8 cellular contexts compared by ENCODE assay signal in the genomic region with DNA sequence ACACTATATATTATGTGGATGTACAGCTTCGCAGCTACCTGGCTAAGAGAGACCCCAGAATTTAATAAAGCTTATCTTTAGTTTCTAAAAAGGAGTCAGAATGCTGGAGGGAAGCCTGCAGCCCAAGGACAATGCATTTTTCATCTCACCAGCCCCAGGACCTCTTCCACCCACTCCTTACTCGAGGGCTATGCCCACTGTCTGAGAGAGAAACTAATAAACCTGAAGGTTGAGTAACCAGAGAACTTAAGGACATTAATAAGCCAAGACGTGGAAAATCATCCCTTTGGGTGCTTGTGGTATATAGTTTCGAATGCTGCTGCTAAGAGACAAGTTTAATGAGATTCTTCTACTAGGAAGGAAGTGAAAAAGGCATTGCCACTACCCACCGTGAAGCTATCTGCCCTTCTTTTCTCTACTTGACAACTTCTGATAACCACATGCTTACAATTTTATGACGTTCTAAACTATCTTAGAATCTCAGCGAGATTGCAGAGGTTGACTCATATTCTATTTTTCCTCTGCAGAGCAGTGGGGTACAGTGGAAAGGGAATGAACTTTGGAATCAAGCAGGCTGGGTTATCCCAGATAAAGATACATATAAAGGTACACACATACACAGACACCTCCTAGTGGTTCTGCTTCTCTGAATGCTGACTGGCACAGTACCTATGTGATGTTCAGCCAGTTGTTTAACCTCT.
DNase-seq lines count a peak whose midpoint lies in the region; ATAC-seq lines count a peak whose summit lies in the region.

No MANE protein-coding gene starts in this region.

- peak overlapping the region in 2 of 10 experiments; percentile 1 to 18; a peak in 2 of 20 replicates for H3K4me3 ChIP-seq in BLaER1 treated with 17β-estradiol and CSF1 and Interleukin-3, amounts not matched to agents 10 nM and 100 nM
- H3K4me3 ChIP-seq in duodenal mucosa (ENCODE audit: low read depth in 1 of 2, low read length in 2 of 2) = peak overlapping the region; percentile 11 to 49

- H3K36me3 ChIP-seq in BLaER1 treated with 17β-estradiol and CSF1 and Interleukin-3, amounts not matched to agents 10 nM and 100 nM = peaks cover 0 to 33% (median 4%) of the 10 kb centered on the region in 11 experiments; a peak in 5 of 22 replicates
- no peaks in the 10 kb centered on the region for H3K36me3 ChIP-seq in duodenal mucosa (ENCODE audit: control insufficient read depth in 1 of 2, insufficient read depth in 2 of 2, low read length in 2 of 2)

- DNase-seq in KBM-7 (peak; percentile 58), activated gamma-delta T cell (lab: John Stamatoyannopoulos, UW) (no peak)
- no peak for DNase-seq in stimulated activated CD4-positive, alpha-beta T cell treated with anti-CD3 and anti-CD28 coated beads, Interleukin-12 subunit alpha, Interleukin-12 subunit beta, amount 100 ng/mL, for 4 hours
- DNase-seq in stimulated activated CD4-positive, alpha-beta T cell treated with anti-CD3 and anti-CD28 coated beads, Interleukin-4, amount 100 ng/mL, for 24 hours = no peak

- H3K27me3 ChIP-seq in BLaER1 treated with 17β-estradiol and CSF1 and Interleukin-3, amounts not matched to agents 10 nM and 100 nM = no peaks in the 10 kb centered on the region
- H3K27me3 ChIP-seq in duodenal mucosa (ENCODE audit: control insufficient read depth in 1 of 2, insufficient read depth in 2 of 2, low read length in 2 of 2) = no peaks in the 10 kb centered on the region

- H3K4me1 ChIP-seq in BLaER1 treated with 17β-estradiol and CSF1 and Interleukin-3, amounts not matched to agents 10 nM and 100 nM = peaks cover 32 to 55% (median 37%) of the 10 kb centered on the region in 10 experiments
- H3K4me1 ChIP-seq in duodenal mucosa (ENCODE audit: control insufficient read depth in 1 of 2, insufficient read depth in 2 of 2, low read length in 2 of 2) = peaks cover 42 to 48% of the 10 kb centered on the region in 2 donors

- peaks cover 0 to 10% (median 3%) of the 10 kb centered on the region in 11 experiments; a peak in 5 of 22 replicates for H3K9me3 ChIP-seq in BLaER1 treated with 17β-estradiol and CSF1 and Interleukin-3, amounts not matched to agents 10 nM and 100 nM (replicated peaks in 1 of 11)
- H3K9me3 ChIP-seq in duodenal mucosa (ENCODE audit: control insufficient read depth in 1 of 2, low read length in 2 of 2) = no peaks in the 10 kb centered on the region

- ATAC-seq in GM19455 (IDR thresholded peaks at IDR 0.05; ENCODE audit: unreplicated experiment) (peak; percentile 23), HG03095 (IDR thresholded peaks at IDR 0.05; ENCODE audit: unreplicated experiment) (no peak)

- peak overlapping the region; percentile 38 to 92 (median 60) for H3K4me2 ChIP-seq in BLaER1 treated with 17β-estradiol and CSF1 and Interleukin-3, amounts not matched to agents 10 nM and 100 nM

- H3K27ac ChIP-seq in BLaER1 treated with 17β-estradiol and CSF1 and Interleukin-3, amounts not matched to agents 10 nM and 100 nM = peak overlapping the region in 2 of 11 experiments; percentile 39 to 53; a peak in 4 of 22 replicates
- H3K27ac ChIP-seq in duodenal mucosa (ENCODE audit: low read depth, low read length) = no peak overlapping the region

- in situ Hi-C loops in KBM-7 (cut with MboI; ENCODE audit: low pct_unique_long_range_greater_than_20kb, low sequenced_read_pairs) = no loop called here

- peaks cover 0 to 71% (median 16%) of the 10 kb centered on the region in 11 experiments; a peak in 10 of 22 replicates for H4K20me1 ChIP-seq in BLaER1 treated with 17β-estradiol and CSF1 and Interleukin-3, amounts not matched to agents 10 nM and 100 nM

- H3K9ac ChIP-seq in BLaER1 treated with 17β-estradiol and CSF1 and Interleukin-3, amounts not matched to agents 10 nM and 100 nM = peak overlapping the region in 3 of 11 experiments; percentile 43 to 61 (median 58); a peak in 5 of 22 replicates
- no peak overlapping the region for H3K9ac ChIP-seq in duodenal mucosa (ENCODE audit: low read depth in 1 of 2, low read length in 2 of 2)
